In genomic region chr15:47384316-47384715, GRCh38 we compare ENCODE assay signal across 9 cellular contexts.
DNase-seq lines count a peak whose midpoint lies in the region; ATAC-seq and TF ChIP-seq lines count a peak whose summit lies in the region.
"Had no signal": no experiment of that assay in that cellular context is flagged by ENCODE, and none has a peak within 500 bp of the region (broad histone marks: within the 10 kb centered on the region; RNA-seq: fewer than 3 reads in every experiment).

No MANE protein-coding gene starts in this region.

- no peaks in the 10 kb centered on the region for H3K9me3 Mint-ChIP-seq in chondrocyte (ENCODE audit: low read depth)

- peak overlapping the region; percentile 76 for H3K27ac Mint-ChIP-seq in chondrocyte (ENCODE audit: unreplicated experiment)

- H3K4me1 Mint-ChIP-seq in chondrocyte (ENCODE audit: low read depth): peaks cover 12% of the 10 kb centered on the region

- no peaks in the 10 kb centered on the region for H3K27me3 Mint-ChIP-seq in chondrocyte (ENCODE audit: low read depth)

- DNase-seq in AG08396 (ENCODE audit: low spot score): peak; percentile 82
- peak; percentile 13 for DNase-seq in NCI-H1694 treated with DMSO at 0.1 percent for 48 hours (lab: John Stamatoyannopoulos, UW)
- DNase-seq in chondrocyte (ENCODE audit: low spot score): no peak
- peak; percentile 37 for DNase-seq in kidney glomerular epithelial cell (lab: John Stamatoyannopoulos, UW)
- DNase-seq in 8988T: no peak
- no peak for DNase-seq in NCI-H146 treated with DMSO at 0.1 percent for 48 hours (lab: John Stamatoyannopoulos, UW; ENCODE audit: unreplicated experiment)
- DNase-seq in NCI-H1436 (lab: John Stamatoyannopoulos, UW): no peak
- DNase-seq: activated CD4-positive, alpha-beta T cell treated with anti-CD3 and anti-CD28 coated beads, Interleukin-2, amount 50 U/mL, for 4 hours had no signal

- TF ChIP-seq CTCF in chondrocyte (IDR thresholded peaks at IDR 0.05): no peak

- ATAC-seq in HG03108 (IDR thresholded peaks at IDR 0.05; ENCODE audit: unreplicated experiment): no peak

- no peak overlapping the region for H3K4me3 Mint-ChIP-seq in chondrocyte (ENCODE audit: unreplicated experiment)

- H3K36me3 Mint-ChIP-seq in chondrocyte (ENCODE audit: low read depth): no peaks in the 10 kb centered on the region

Comparison
In these comparisons a context has a peak if more than half of its experiments do, and no peak if none do; other contexts are left out.
1. DNase-seq: peak in AG08396 (single experiment), NCI-H1694 treated with DMSO at 0.1 percent for 48 hours (single experiment) and kidney glomerular epithelial cell (single experiment); none in chondrocyte (single experiment), 8988T (single experiment), NCI-H146 treated with DMSO at 0.1 percent for 48 hours (single experiment) and NCI-H1436 (single experiment).